In the genomic region with DNA sequence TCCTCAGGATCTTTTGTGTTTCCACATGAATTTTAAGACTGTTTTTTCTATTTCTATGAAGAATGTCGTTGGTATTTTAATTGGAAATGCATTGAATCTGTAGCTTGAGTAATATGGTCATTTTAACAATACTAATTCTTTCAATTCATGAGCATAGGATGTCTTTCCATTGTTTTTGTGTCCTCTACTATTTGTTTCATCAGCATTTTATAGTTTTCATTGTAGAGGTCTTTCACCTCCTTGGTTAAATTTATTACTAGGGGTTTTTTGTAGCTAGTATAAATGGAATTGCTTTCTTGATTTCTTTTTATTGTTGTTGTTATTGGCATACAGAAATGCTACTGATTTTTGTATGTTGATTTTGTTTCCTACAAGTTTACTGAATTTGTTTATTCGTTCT, we compare ENCODE assay signal across 36 cellular contexts. TPM values are rescaled to one million over a fixed set of nuclear protein-coding genes. Genes with fewer than 3 reads are reported as not detected.
DNase-seq lines count a peak whose midpoint lies in the region; ATAC-seq, FAIRE-seq and TF ChIP-seq lines count a peak whose summit lies in the region.
"Had no signal": no experiment of that assay in that cellular context is flagged by ENCODE, and none has a peak within 500 bp of the region (broad histone marks: within the 10 kb centered on the region; RNA-seq: fewer than 3 reads in every experiment).

No MANE protein-coding gene starts in this region.

- TF ChIP-seq RAD21 in K562 (CRISPR knock-in tag; conservative IDR thresholded peaks at IDR 0.05 in 1 of 2, IDR thresholded peaks at IDR 0.05 in 1 of 2): no peak

- TF ChIP-seq EP300 in K562 (IDR thresholded peaks at IDR 0.05; ENCODE audit: low read length): no peak

- H2AFZ ChIP-seq in K562 (ENCODE audit: low read depth, low read length): no peak overlapping the region

- ATAC-seq in K562 (no peak), pancreas (no peak), GM18502 (IDR thresholded peaks at IDR 0.05; ENCODE audit: poor library complexity, unreplicated experiment) (no peak)
- ATAC-seq: A549; CD8-positive, alpha-beta T cell had no signal

- BruUV-seq in K562 (replicated peaks; lab: Mats Ljungman, UMichigan): no TSS peak

- H3K9me3 ChIP-seq in K562 (replicated peaks; ENCODE audit: control insufficient read depth, insufficient read depth, low read depth, low read length): peaks cover 2% of the 10 kb centered on the region; the same call in 1 of the 2 replicates
- H3K9me3 ChIP-seq in pancreas: no peaks in the 10 kb centered on the region
- H3K9me3 ChIP-seq: A549, BE2C had no signal

- H3K27ac ChIP-seq in K562 (ENCODE audit: extremely low read depth, low read depth, low read length) (no peak overlapping the region), pancreas (no peak overlapping the region)
- H3K27ac ChIP-seq: 22Rv1; A549; BLaER1; BLaER1 treated with 17β-estradiol and CSF1 and Interleukin-3, amounts not matched to agents 10 nM and 100 nM; C4-2B had no signal

- CTCF ChIA-PET in activated CD4-positive, alpha-beta T cell treated with anti-CD3 and anti-CD28 coated beads, Interleukin-2, amount 10 ng/mL, durations not matched to agents 7 days and 5 days (lab: Charles Lee): no interaction called here
- CTCF ChIA-PET in K562 (lab: Yijun Ruan, JAX; ENCODE audit: low intra/inter-chr PET ratio): no interaction called here

- POLR2A ChIA-PET in activated CD4-positive, alpha-beta T cell treated with anti-CD3 and anti-CD28 coated beads, Interleukin-2, amount 10 ng/mL, durations not matched to agents 7 days and 5 days (lab: Charles Lee): no interaction called here
- POLR2A ChIA-PET in K562 (lab: Yijun Ruan, JAX): no interaction called here

- peaks cover 9% of the 10 kb centered on the region for H3K9me3 Mint-ChIP-seq in activated CD4-positive, alpha-beta T cell treated with anti-CD3 and anti-CD28 coated beads, Interleukin-2, amount 10 ng/mL, durations not matched to agents 7 days and 5 days
- peaks cover 7% of the 10 kb centered on the region for H3K9me3 Mint-ChIP-seq in activated CD4-positive, alpha-beta T cell treated with anti-CD3 and anti-CD28 coated beads, Interleukin-2, amount 10 ng/mL, durations not matched to agents 24 days and 14 days

- in situ Hi-C loops in K562 (cut with MboI): no loop called here

- FAIRE-seq in GM19239 (lab: Jason Lieb, UNC) (peak; percentile 45), K562 (lab: Jason Lieb, UNC) (no peak), pancreas (lab: Jason Lieb, UNC) (peak; percentile 32)
- FAIRE-seq: A204.1, A549, D721Med had no signal

- H3K36me3 Mint-ChIP-seq in activated CD4-positive, alpha-beta T cell treated with anti-CD3 and anti-CD28 coated beads, Interleukin-2, amount 10 ng/mL, durations not matched to agents 7 days and 5 days (ENCODE audit: low read depth): peaks cover 5% of the 10 kb centered on the region
- H3K36me3 Mint-ChIP-seq in activated CD4-positive, alpha-beta T cell treated with anti-CD3 and anti-CD28 coated beads, Interleukin-2, amount 10 ng/mL, durations not matched to agents 24 days and 14 days (ENCODE audit: low read depth): no peaks in the 10 kb centered on the region
- H3K36me3 Mint-ChIP-seq: CD14-positive monocyte had no signal

- no peak for TF ChIP-seq POLR2A in K562 (conservative IDR thresholded peaks at IDR 0.05)

- H3K9me1 ChIP-seq in K562 (ENCODE audit: control insufficient read depth, insufficient read depth, low read length): no peaks in the 10 kb centered on the region

- no peak overlapping the region for H3K4me3 Mint-ChIP-seq in activated CD4-positive, alpha-beta T cell treated with anti-CD3 and anti-CD28 coated beads, Interleukin-2, amount 10 ng/mL, durations not matched to agents 7 days and 5 days
- H3K4me3 Mint-ChIP-seq in activated CD4-positive, alpha-beta T cell treated with anti-CD3 and anti-CD28 coated beads, Interleukin-2, amount 10 ng/mL, durations not matched to agents 24 days and 14 days: no peak overlapping the region
- H3K4me3 Mint-ChIP-seq: B cell; CD14-positive monocyte; CD4-positive, alpha-beta memory T cell; CD4-positive, alpha-beta T cell; CD4-positive, CD25-positive, alpha-beta regulatory T cell; CD8-positive, alpha-beta memory T cell; CD8-positive, alpha-beta T cell had no signal

- H3K27ac Mint-ChIP-seq in activated CD4-positive, alpha-beta T cell treated with anti-CD3 and anti-CD28 coated beads, Interleukin-2, amount 10 ng/mL, durations not matched to agents 7 days and 5 days: peak overlapping the region; percentile 38
- no peak overlapping the region for H3K27ac Mint-ChIP-seq in activated CD4-positive, alpha-beta T cell treated with anti-CD3 and anti-CD28 coated beads, Interleukin-2, amount 10 ng/mL, durations not matched to agents 24 days and 14 days
- H3K27ac Mint-ChIP-seq: B cell; CD14-positive monocyte; CD4-positive, alpha-beta memory T cell; CD4-positive, alpha-beta T cell; CD4-positive, CD25-positive, alpha-beta regulatory T cell; CD8-positive, alpha-beta memory T cell; CD8-positive, alpha-beta T cell had no signal

- no peaks in the 10 kb centered on the region for H3K4me1 Mint-ChIP-seq in activated CD4-positive, alpha-beta T cell treated with anti-CD3 and anti-CD28 coated beads, Interleukin-2, amount 10 ng/mL, durations not matched to agents 7 days and 5 days
- no peaks in the 10 kb centered on the region for H3K4me1 Mint-ChIP-seq in activated CD4-positive, alpha-beta T cell treated with anti-CD3 and anti-CD28 coated beads, Interleukin-2, amount 10 ng/mL, durations not matched to agents 24 days and 14 days
- H3K4me1 Mint-ChIP-seq: B cell; CD14-positive monocyte; CD4-positive, alpha-beta memory T cell; CD4-positive, CD25-positive, alpha-beta regulatory T cell; CD8-positive, alpha-beta memory T cell had no signal

- no peak overlapping the region for H3K9ac ChIP-seq in K562 (ENCODE audit: insufficient read depth in 1 of 2, low read depth in 2 of 2, low read length in 2 of 2)
- H3K9ac ChIP-seq: BLaER1; BLaER1 treated with 17β-estradiol and CSF1 and Interleukin-3, amounts not matched to agents 10 nM and 100 nM had no signal

- no peak for TF ChIP-seq CTCF in K562 (IDR thresholded peaks at IDR 0.05 in 2 of 3, conservative IDR thresholded peaks at IDR 0.05 in 1 of 3; ENCODE audit: insufficient read depth in 2 of 3, low read depth in 1 of 3, low read length in 3 of 3)
- TF ChIP-seq CTCF in pancreas (IDR thresholded peaks at IDR 0.05): no peak

- H3K4me1 ChIP-seq in K562 (replicated peaks in 1 of 2; ENCODE audit: control insufficient read depth in 2 of 2, insufficient read depth in 2 of 2, low read length in 2 of 2) (no peaks in the 10 kb centered on the region), pancreas (no peaks in the 10 kb centered on the region)
- H3K4me1 ChIP-seq: A549; BE2C; BLaER1; BLaER1 treated with 17β-estradiol and CSF1 and Interleukin-3, amounts not matched to agents 10 nM and 100 nM; Caco-2 had no signal

- no peak overlapping the region for H3K4me2 ChIP-seq in K562 (ENCODE audit: insufficient read depth, low read length)
- H3K4me2 ChIP-seq: A549; BLaER1; BLaER1 treated with 17β-estradiol and CSF1 and Interleukin-3, amounts not matched to agents 10 nM and 100 nM had no signal

- no peaks in the 10 kb centered on the region for H3K79me2 ChIP-seq in K562 (ENCODE audit: control insufficient read depth, insufficient read depth, low read length)

- intact Hi-C loops in activated CD4-positive, alpha-beta T cell treated with anti-CD3 and anti-CD28 coated beads, Interleukin-2, amount 10 ng/mL, durations not matched to agents 24 days and 14 days (cut with micrococcal nuclease): no loop called here
- intact Hi-C loops in K562 (cut with micrococcal nuclease) (no loop called here), pancreas (cut with DNase I) (no loop called here)

- H3K4me3 ChIP-seq in K562: no peak overlapping the region
- no peak overlapping the region for H3K4me3 ChIP-seq in pancreas
- H3K4me3 ChIP-seq: A549; BLaER1; BLaER1 treated with 17β-estradiol and CSF1 and Interleukin-3, amounts not matched to agents 10 nM and 100 nM had no signal

- H3K36me3 ChIP-seq in K562 (ENCODE audit: control insufficient read depth, insufficient read depth, low read length): no peaks in the 10 kb centered on the region
- H3K36me3 ChIP-seq in pancreas: no peaks in the 10 kb centered on the region
- H3K36me3 ChIP-seq: BE2C, BLaER1 had no signal

- H3K27me3 ChIP-seq in K562 (ENCODE audit: control insufficient read depth in 2 of 2, insufficient read depth in 2 of 2, low read length in 2 of 2) (no peaks in the 10 kb centered on the region), pancreas (no peaks in the 10 kb centered on the region)
- H3K27me3 ChIP-seq: BE2C; BLaER1; BLaER1 treated with 17β-estradiol and CSF1 and Interleukin-3, amounts not matched to agents 10 nM and 100 nM had no signal

- 20% methylated on average over 2 of the region's 2 CpGs for WGBS in K562 (ENCODE audit: insufficient coverage, low coverage, missing lambda C conversion rate)
- WGBS in pancreas, 2 donors: 40 to 53% methylated on average over 2 of the region's 2 CpGs

- no peaks in the 10 kb centered on the region for H4K20me1 ChIP-seq in K562 (replicated peaks; ENCODE audit: control insufficient read depth, insufficient read depth, low read length)
- H4K20me1 ChIP-seq: BLaER1; BLaER1 treated with 17β-estradiol and CSF1 and Interleukin-3, amounts not matched to agents 10 nM and 100 nM had no signal

- no peak for DNase-seq in activated CD4-positive, alpha-beta T cell treated with anti-CD3 and anti-CD28 coated beads, Interleukin-2, amount 10 ng/mL, durations not matched to agents 7 days and 5 days
- DNase-seq in activated CD4-positive, alpha-beta T cell treated with anti-CD3 and anti-CD28 coated beads, Interleukin-2, amount 10 ng/mL, durations not matched to agents 24 days and 14 days: no peak
- DNase-seq in GM19239 (ENCODE audit: insufficient read length, low spot score): no peak
- DNase-seq in K562 (ENCODE audit: extremely low read depth in 1 of 4, low spot score in 3 of 4): no peak
- DNase-seq in pancreas: no peak
- DNase-seq in 8988T: no peak
- DNase-seq in NCI-H2081 treated with DMSO at 0.1 percent for 48 hours (lab: John Stamatoyannopoulos, UW): no peak
- DNase-seq: ACHN; AML-193; BE2C; C1 segment of cervical spinal cord; Caco-2; Calu3; CD4-positive, alpha-beta memory T cell; CD4-positive, alpha-beta T cell; CD4-positive, CD25-positive, alpha-beta regulatory T cell; CD8-positive, alpha-beta memory T cell; CD8-positive, alpha-beta T cell; COR-L47; DMS 273 treated with DMSO at 0.1 percent for 48 hours; DMS153; DMS53; DMS79; DMS79 treated with DMSO at 0.1 percent for 48 hours; DND-41; EL had no signal

- H3K27me3 Mint-ChIP-seq in activated CD4-positive, alpha-beta T cell treated with anti-CD3 and anti-CD28 coated beads, Interleukin-2, amount 10 ng/mL, durations not matched to agents 7 days and 5 days: peaks cover 23% of the 10 kb centered on the region
- peaks cover 19% of the 10 kb centered on the region for H3K27me3 Mint-ChIP-seq in activated CD4-positive, alpha-beta T cell treated with anti-CD3 and anti-CD28 coated beads, Interleukin-2, amount 10 ng/mL, durations not matched to agents 24 days and 14 days
- H3K27me3 Mint-ChIP-seq: CD4-positive, CD25-positive, alpha-beta regulatory T cell had no signal

RNA-seq across cellular contexts. Expression of a gene that starts 17.3 kb away (rescaled TPM):
- 10 to 100 TPM; 58.4 to 58.5 TPM for total RNA-seq in activated CD4-positive, alpha-beta T cell treated with anti-CD3 and anti-CD28 coated beads, Interleukin-2, amount 10 ng/mL, durations not matched to agents 7 days and 5 days
- 59.1 and 61.7 TPM in 2 replicates for total RNA-seq in activated CD4-positive, alpha-beta T cell treated with anti-CD3 and anti-CD28 coated beads, Interleukin-2, amount 10 ng/mL, durations not matched to agents 24 days and 14 days
- 43.5 and 135 TPM in 2 replicates for total RNA-seq in K562 (2011; cell fraction: chromatin; rRNA removed; ENCODE audit: low replicate concordance)
- 32.4 and 42.2 TPM in 2 replicates for total RNA-seq in K562 (2011; cell fraction: nucleolus; rRNA removed)
- 70.8 and 83.0 TPM in 2 replicates for total RNA-seq in K562 (2011; cell fraction: nucleoplasm; rRNA removed)
- total RNA-seq in K562 (2014; rRNA removed) (16.2 and 25.3 TPM in 2 replicates), K562 (2014; rRNA removed; fragmentation: Illumina TruSeq; extraction: Trizol) (34.1 and 35.4 TPM in 2 replicates), K562 (2015; rRNA removed; fragmentation: Illumina TruSeq; extraction: Trizol) (25.8 and 27.7 TPM in 2 replicates), K562 (2021) (32.1 and 33.0 TPM in 2 replicates), pancreas (10 to 100 TPM; 19.0 to 54.6 (median 23.6) TPM)
- polyA plus RNA-seq in K562 (2011; rRNA removed) (36.8 and 53.5 TPM in 2 replicates), K562 (2014; fragmentation: Illumina TruSeq; extraction: Trizol) (25.6 and 29.3 TPM in 2 replicates), K562 (2014; fragmentation: Nextera tagmentation; extraction: Ambion mirVana) (10 to 100 TPM in 1 of 2 experiments, 1 to 10 TPM in 1; 10.0 to 15.6 TPM), K562 (2014; rRNA removed) (27.9 and 33.0 TPM in 2 replicates), pancreas (10 to 100 TPM; 12.2 to 33.5 TPM)
- 11.0 and 28.8 TPM in 2 replicates for polyA plus RNA-seq in K562 (2011; cell fraction: cytosol; rRNA removed)
- polyA plus RNA-seq in K562 (2011; cell fraction: nucleus; rRNA removed): 34.8 and 58.4 TPM in 2 replicates
- polyA plus RNA-seq in K562 (2012): 19.6 and 21.8 TPM in 2 replicates
- polyA minus RNA-seq in K562 (2011; rRNA and poly(A)+ RNA removed): 94.2 and 115 TPM in 2 replicates
- 16.0 and 29.7 TPM in 2 replicates for polyA minus RNA-seq in K562 (2011; cell fraction: cytosol; rRNA and poly(A)+ RNA removed)
- 44.4 and 67.4 TPM in 2 replicates for polyA minus RNA-seq in K562 (2011; cell fraction: nucleus; rRNA and poly(A)+ RNA removed)
